Comparison of ENCODE assay signal across 26 cellular contexts in the genomic region with DNA sequence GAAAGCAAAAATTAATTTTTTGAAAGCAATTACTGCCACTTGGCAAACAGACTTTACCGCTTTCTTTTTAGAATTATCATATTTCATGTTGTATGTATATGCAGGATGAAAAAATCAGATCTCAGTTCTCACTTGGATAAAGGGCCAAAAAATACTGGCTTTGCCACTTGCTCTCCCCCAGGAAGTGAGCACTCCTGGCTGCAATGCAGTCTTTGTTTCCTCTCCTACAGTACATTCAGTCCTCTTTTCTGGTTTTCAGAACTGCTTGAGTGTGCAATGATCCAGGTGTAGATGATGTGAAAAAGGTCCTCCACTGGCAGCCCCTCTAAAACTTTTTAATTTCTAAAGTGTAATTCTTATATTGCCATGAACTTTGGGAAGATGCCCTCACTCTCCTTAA.
"Had no signal": no experiment of that assay in that cellular context is flagged by ENCODE, and none has a peak within 500 bp of the region (broad histone marks: within the 10 kb centered on the region; RNA-seq: fewer than 3 reads in every experiment).

No MANE protein-coding gene starts in this region.

- H3K36me3 Mint-ChIP-seq: memory B cell; naive thymus-derived CD8-positive, alpha-beta T cell; stimulated activated naive B cell treated with anti-CD40 and anti-IgM and Interleukin-4, amounts not matched to agents 10 μg/mL and 1 μg/mL and 100 μg/mL, for 72 hours had no signal

- H3K27me3 ChIP-seq: brain microvascular endothelial cell, right atrium auricular region, stomach, tibial artery had no signal

- H3K4me3 Mint-ChIP-seq: activated CD4-positive, alpha-beta T cell treated with anti-CD3 and anti-CD28 coated beads, Interleukin-2, amount 10 ng/mL, durations not matched to agents 7 days and 5 days; activated CD8-positive, alpha-beta T cell treated with anti-CD3 and anti-CD28 coated beads for 36 hours; activated T-cell treated with anti-CD3 and anti-CD28 coated beads, Interleukin-2, amount 50 U/mL, for 4 hours; activated T-helper 17 cell treated with anti-CD3 and anti-CD28 coated beads, Interleukin-2, amount 50 U/mL, for 72 hours; memory B cell; naive thymus-derived CD8-positive, alpha-beta T cell; neural crest cell; stimulated activated naive B cell treated with anti-CD40 and anti-IgM and Interleukin-4, amounts not matched to agents 10 μg/mL and 1 μg/mL and 100 μg/mL, for 72 hours had no signal

- ATAC-seq: activated CD8-positive, alpha-beta T cell treated with anti-CD3 and anti-CD28 coated beads for 36 hours; activated T-cell treated with anti-CD3 and anti-CD28 coated beads, Interleukin-2, amount 50 U/mL, for 4 hours; activated T-helper 17 cell treated with anti-CD3 and anti-CD28 coated beads, Interleukin-2, amount 50 U/mL, for 72 hours; naive thymus-derived CD8-positive, alpha-beta T cell; psoas muscle; stimulated activated naive B cell treated with anti-CD40 and anti-IgM and Interleukin-4, amounts not matched to agents 10 μg/mL and 1 μg/mL and 100 μg/mL, for 72 hours had no signal

- H3K4me3 ChIP-seq: psoas muscle, right atrium auricular region, stomach, tibial artery had no signal

- H3K4me1 Mint-ChIP-seq: activated CD4-positive, alpha-beta T cell treated with anti-CD3 and anti-CD28 coated beads, Interleukin-2, amount 10 ng/mL, durations not matched to agents 7 days and 5 days; activated T-helper 17 cell treated with anti-CD3 and anti-CD28 coated beads, Interleukin-2, amount 50 U/mL, for 72 hours; memory B cell; naive thymus-derived CD8-positive, alpha-beta T cell; neural crest cell; stimulated activated naive B cell treated with anti-CD40 and anti-IgM and Interleukin-4, amounts not matched to agents 10 μg/mL and 1 μg/mL and 100 μg/mL, for 72 hours had no signal

- H3K27ac ChIP-seq: brain microvascular endothelial cell, parathyroid adenoma, psoas muscle, right atrium auricular region, stomach, tibial artery had no signal

- H3K27me3 Mint-ChIP-seq: activated CD4-positive, alpha-beta T cell treated with anti-CD3 and anti-CD28 coated beads, Interleukin-2, amount 10 ng/mL, durations not matched to agents 7 days and 5 days; activated CD8-positive, alpha-beta T cell treated with anti-CD3 and anti-CD28 coated beads for 36 hours; activated T-helper 17 cell treated with anti-CD3 and anti-CD28 coated beads, Interleukin-2, amount 50 U/mL, for 72 hours; memory B cell; naive thymus-derived CD8-positive, alpha-beta T cell; stimulated activated naive B cell treated with anti-CD40 and anti-IgM and Interleukin-4, amounts not matched to agents 10 μg/mL and 1 μg/mL and 100 μg/mL, for 72 hours had no signal

- H3K79me2 ChIP-seq: parathyroid adenoma had no signal

- H3K9me3 Mint-ChIP-seq: activated CD4-positive, alpha-beta T cell treated with anti-CD3 and anti-CD28 coated beads, Interleukin-2, amount 10 ng/mL, durations not matched to agents 7 days and 5 days; activated T-cell treated with anti-CD3 and anti-CD28 coated beads, Interleukin-2, amount 50 U/mL, for 4 hours; activated T-helper 17 cell treated with anti-CD3 and anti-CD28 coated beads, Interleukin-2, amount 50 U/mL, for 72 hours; neural crest cell had no signal

- H3K4me1 ChIP-seq: parathyroid adenoma, psoas muscle, right atrium auricular region, stomach had no signal

- H2AFZ ChIP-seq: parathyroid adenoma had no signal

- DNase-seq: activated CD4-positive, alpha-beta T cell treated with anti-CD3 and anti-CD28 coated beads for 1 hour; activated CD4-positive, alpha-beta T cell treated with anti-CD3 and anti-CD28 coated beads, Interleukin-2, amount 10 ng/mL, durations not matched to agents 7 days and 5 days; activated CD8-positive, alpha-beta T cell treated with anti-CD3 and anti-CD28 coated beads for 36 hours; activated gamma-delta T cell treated with Interleukin-2 at 50 U/mL for 16 hours; activated naive CD4-positive, alpha-beta T cell treated with anti-CD3 and anti-CD28 coated beads, Interleukin-2, amount 50 U/mL, for 16 hours; activated T-cell treated with anti-CD3 and anti-CD28 coated beads, Interleukin-2, amount 50 U/mL, for 4 hours; brain microvascular endothelial cell; central memory CD4-positive, alpha-beta T cell; head of caudate nucleus; hippocampal formation; kidney; midbrain; naive thymus-derived CD8-positive, alpha-beta T cell; nucleus accumbens; psoas muscle; stimulated activated CD4-positive, alpha-beta T cell treated with anti-CD3 and anti-CD28 coated beads, Interleukin-15, amount 100 ng/mL, for 24 hours; stimulated activated CD4-positive, alpha-beta T cell treated with anti-CD3 and anti-CD28 coated beads, Interleukin-2, amount 100 ng/mL, for 24 hours; stimulated activated naive B cell treated with anti-CD40 and anti-IgM and Interleukin-4, amounts not matched to agents 10 μg/mL and 1 μg/mL and 100 μg/mL, for 72 hours; stomach; T-helper 2 cell; tibial artery had no signal

- H3K9me3 ChIP-seq: psoas muscle, right atrium auricular region, stomach, tibial artery had no signal

- H3K27ac Mint-ChIP-seq: activated CD4-positive, alpha-beta T cell treated with anti-CD3 and anti-CD28 coated beads, Interleukin-2, amount 10 ng/mL, durations not matched to agents 7 days and 5 days; activated CD8-positive, alpha-beta T cell treated with anti-CD3 and anti-CD28 coated beads for 36 hours; activated T-helper 17 cell treated with anti-CD3 and anti-CD28 coated beads, Interleukin-2, amount 50 U/mL, for 72 hours; memory B cell; naive thymus-derived CD8-positive, alpha-beta T cell; stimulated activated naive B cell treated with anti-CD40 and anti-IgM and Interleukin-4, amounts not matched to agents 10 μg/mL and 1 μg/mL and 100 μg/mL, for 72 hours had no signal

- H3K36me3 ChIP-seq: brain microvascular endothelial cell, right atrium auricular region, stomach, tibial artery had no signal
